35 cellular contexts compared by ENCODE assay signal in genomic region chr5:77192444-77193050, GRCh38. TPM values are rescaled to one million over a fixed set of nuclear protein-coding genes. Genes with fewer than 3 reads are reported as not detected.
"Had no signal": no experiment of that assay in that cellular context is flagged by ENCODE, and none has a peak within 500 bp of the region (broad histone marks: within the 10 kb centered on the region; RNA-seq: fewer than 3 reads in every experiment).

No MANE protein-coding gene starts in this region.

- H3K9me3 ChIP-seq: ascending aorta had no signal

- DNase-seq: activated B cell treated with CpG ODN at 0.5 μM for 24 hours; activated CD4-positive, alpha-beta memory T cell treated with anti-CD3 and anti-CD28 coated beads for 36 hours; activated CD4-positive, alpha-beta T cell treated with anti-CD3 and anti-CD28 coated beads for 4 hours; activated CD4-positive, alpha-beta T cell treated with anti-CD3 and anti-CD28 coated beads, Interleukin-2, amount 10 ng/mL, durations not matched to agents 24 days and 14 days; activated CD4-positive, alpha-beta T cell treated with anti-CD3 and anti-CD28 coated beads, Interleukin-2, amount 50 U/mL, for 1 hour; activated CD4-positive, alpha-beta T cell treated with anti-CD3 and anti-CD28 coated beads, Interleukin-2, amount 50 U/mL, for 4 hours; activated CD4-positive, CD25-positive, alpha-beta regulatory T cell treated with anti-CD3 and anti-CD28 coated beads, Interleukin-2, amount 50 U/mL, for 72 hours; activated CD8-positive, alpha-beta memory T cell treated with anti-CD3 and anti-CD28 coated beads, Interleukin-2, amount 50 U/mL, for 4 hours; activated CD8-positive, alpha-beta T cell treated with anti-CD3 and anti-CD28 coated beads for 36 hours; activated effector memory CD4-positive, alpha-beta T cell treated with Interleukin-2 at 50 U/mL for 16 hours; activated gamma-delta T cell; activated naive CD4-positive, alpha-beta T cell treated with anti-CD3 and anti-CD28 coated beads, Interleukin-2, amount 10 ng/mL, durations not matched to agents 7 days and 5 days; activated naive CD4-positive, alpha-beta T cell treated with Interleukin-2 at 50 U/mL for 16 hours; activated naive CD8-positive, alpha-beta T cell treated with anti-CD3 and anti-CD28 coated beads, Interleukin-2, amount 10 ng/mL, durations not matched to agents 7 days and 5 days; activated naive CD8-positive, alpha-beta T cell treated with anti-CD3 and anti-CD28 coated beads, Interleukin-2, amount 50 U/mL, for 24 hours; activated T-cell treated with anti-CD3 and anti-CD28 coated beads, Interleukin-2, amount 50 U/mL, for 24 hours; activated T-cell treated with anti-CD3 and anti-CD28 coated beads, Interleukin-2, amount 50 U/mL, for 48 hours; amygdala; anterior cingulate cortex; caudate nucleus; cerebellar nuclear complex; T-helper 2 cell; T-helper 9 cell had no signal

- H3K27me3 ChIP-seq: ascending aorta, cardiac muscle cell had no signal

- H3K27ac ChIP-seq: ascending aorta, cardiac muscle cell had no signal

- H3K36me3 Mint-ChIP-seq: activated naive CD4-positive, alpha-beta T cell treated with anti-CD3 and anti-CD28 coated beads, Interleukin-2, amount 10 ng/mL, durations not matched to agents 7 days and 5 days; activated naive CD8-positive, alpha-beta T cell treated with anti-CD3 and anti-CD28 coated beads, Interleukin-2, amount 10 ng/mL, durations not matched to agents 7 days and 5 days had no signal

- H3K36me3 ChIP-seq: ascending aorta, cardiac muscle cell had no signal

- H3K4me1 ChIP-seq: ascending aorta had no signal

- H3K9me3 Mint-ChIP-seq: activated naive CD8-positive, alpha-beta T cell treated with anti-CD3 and anti-CD28 coated beads, Interleukin-2, amount 10 ng/mL, durations not matched to agents 7 days and 5 days; central memory CD8-positive, alpha-beta T cell; T-helper 1 cell treated with Interleukin-12 subunit alpha and Interleukin-12 subunit beta and Interleukin-4 antibody, amounts not matched to agents 30 μg/mL and 1 μg/mL, for 36 hours had no signal

- FAIRE-seq: bronchial epithelial cell, TTC549 had no signal

- H3K4me1 Mint-ChIP-seq: activated B cell treated with CpG ODN at 0.5 μM for 24 hours; activated CD4-positive, alpha-beta T cell treated with anti-CD3 and anti-CD28 coated beads, Interleukin-2, amount 10 ng/mL, durations not matched to agents 24 days and 14 days; activated naive CD4-positive, alpha-beta T cell treated with anti-CD3 and anti-CD28 coated beads, Interleukin-2, amount 10 ng/mL, durations not matched to agents 7 days and 5 days; activated naive CD4-positive, alpha-beta T cell treated with anti-CD3 and anti-CD28 coated beads, Interleukin-2, amount 50 U/mL, for 24 hours; activated naive CD8-positive, alpha-beta T cell treated with anti-CD3 and anti-CD28 coated beads, Interleukin-2, amount 10 ng/mL, durations not matched to agents 7 days and 5 days; activated naive CD8-positive, alpha-beta T cell treated with anti-CD3 and anti-CD28 coated beads, Interleukin-2, amount 50 U/mL, for 24 hours; brain; central memory CD8-positive, alpha-beta T cell had no signal

- H3K4me3 Mint-ChIP-seq: activated B cell treated with CpG ODN at 0.5 μM for 24 hours; activated CD4-positive, alpha-beta memory T cell treated with anti-CD3 and anti-CD28 coated beads for 36 hours; activated CD4-positive, alpha-beta T cell treated with anti-CD3 and anti-CD28 coated beads, Interleukin-2, amount 10 ng/mL, durations not matched to agents 24 days and 14 days; activated CD8-positive, alpha-beta T cell treated with anti-CD3 and anti-CD28 coated beads for 36 hours; activated naive CD4-positive, alpha-beta T cell treated with anti-CD3 and anti-CD28 coated beads, Interleukin-2, amount 10 ng/mL, durations not matched to agents 7 days and 5 days; activated naive CD4-positive, alpha-beta T cell treated with anti-CD3 and anti-CD28 coated beads, Interleukin-2, amount 50 U/mL, for 24 hours; activated naive CD8-positive, alpha-beta T cell; activated naive CD8-positive, alpha-beta T cell treated with anti-CD3 and anti-CD28 coated beads, Interleukin-2, amount 10 ng/mL, durations not matched to agents 7 days and 5 days; activated naive CD8-positive, alpha-beta T cell treated with anti-CD3 and anti-CD28 coated beads, Interleukin-2, amount 50 U/mL, for 24 hours; activated T-cell treated with anti-CD3 and anti-CD28 coated beads, Interleukin-2, amount 50 U/mL, for 24 hours; brain; central memory CD8-positive, alpha-beta T cell; T-helper 1 cell treated with Interleukin-12 subunit alpha and Interleukin-12 subunit beta and Interleukin-4 antibody, amounts not matched to agents 30 μg/mL and 1 μg/mL, for 36 hours; T-helper 2 cell treated with Interferon-gamma antibody and Interleukin-4, amounts not matched to agents 5 μg/mL and 100 μg/mL, for 36 hours had no signal

- H3K27ac Mint-ChIP-seq: activated B cell treated with CpG ODN at 0.5 μM for 24 hours; activated CD4-positive, alpha-beta memory T cell treated with anti-CD3 and anti-CD28 coated beads for 36 hours; activated CD4-positive, alpha-beta T cell treated with anti-CD3 and anti-CD28 coated beads, Interleukin-2, amount 10 ng/mL, durations not matched to agents 24 days and 14 days; activated CD8-positive, alpha-beta T cell treated with anti-CD3 and anti-CD28 coated beads for 36 hours; activated naive CD4-positive, alpha-beta T cell treated with anti-CD3 and anti-CD28 coated beads, Interleukin-2, amount 10 ng/mL, durations not matched to agents 7 days and 5 days; activated naive CD4-positive, alpha-beta T cell treated with anti-CD3 and anti-CD28 coated beads, Interleukin-2, amount 50 U/mL, for 24 hours; activated naive CD8-positive, alpha-beta T cell; activated naive CD8-positive, alpha-beta T cell treated with anti-CD3 and anti-CD28 coated beads, Interleukin-2, amount 10 ng/mL, durations not matched to agents 7 days and 5 days; activated naive CD8-positive, alpha-beta T cell treated with anti-CD3 and anti-CD28 coated beads, Interleukin-2, amount 50 U/mL, for 24 hours; activated T-cell treated with anti-CD3 and anti-CD28 coated beads, Interleukin-2, amount 50 U/mL, for 24 hours; activated T-helper 2 cell treated with anti-CD3 and anti-CD28 coated beads, Interferon-gamma antibody, Interleukin-2, Interleukin-4, amounts not matched to agents 10 μg/mL and 5 μg/mL and 100 μg/mL, durations not matched to agents 14 hours and 24 hours and 36 hours; brain; T-helper 1 cell treated with Interleukin-12 subunit alpha and Interleukin-12 subunit beta and Interleukin-4 antibody, amounts not matched to agents 30 μg/mL and 1 μg/mL, for 36 hours; T-helper 2 cell treated with Interferon-gamma antibody and Interleukin-4, amounts not matched to agents 5 μg/mL and 100 μg/mL, for 36 hours had no signal

- ATAC-seq: activated CD8-positive, alpha-beta T cell treated with anti-CD3 and anti-CD28 coated beads for 36 hours; activated naive CD8-positive, alpha-beta T cell treated with anti-CD3 and anti-CD28 coated beads, Interleukin-2, amount 50 U/mL, for 24 hours had no signal

- H3K4me3 ChIP-seq: ascending aorta, cardiac muscle cell had no signal

RNA-seq across cellular contexts. Expression of gene PDE8B, which starts 17.9 kb away (rescaled TPM):
- total RNA-seq: activated B cell treated with CpG ODN at 0.5 μM for 24 hours; activated CD4-positive, alpha-beta memory T cell treated with anti-CD3 and anti-CD28 coated beads for 36 hours; activated CD8-positive, alpha-beta memory T cell treated with anti-CD3 and anti-CD28 coated beads for 36 hours had no signal
